11 cellular contexts compared by ENCODE assay signal in the genomic region with DNA sequence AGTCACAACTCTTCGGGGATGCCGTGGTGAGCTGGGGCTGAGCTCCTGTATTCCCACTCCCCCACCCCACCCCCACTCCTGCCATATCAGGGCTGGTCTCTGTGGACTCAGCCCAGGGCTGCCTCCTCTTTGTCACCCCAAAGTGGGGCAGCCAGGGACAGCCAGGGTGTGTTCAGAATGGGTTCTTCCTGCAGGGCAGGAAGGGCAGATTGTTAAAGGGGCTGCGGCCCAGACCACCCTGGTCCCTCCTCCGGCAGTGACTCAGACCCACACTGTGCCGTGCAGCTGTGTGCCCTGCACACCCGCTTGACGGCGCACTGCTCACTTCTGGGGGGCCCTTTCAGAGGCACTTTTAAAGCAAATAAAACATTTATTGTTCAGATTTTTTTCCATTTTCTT. TPM values are rescaled to one million over a fixed set of nuclear protein-coding genes. Genes with fewer than 3 reads are reported as not detected.
DNase-seq lines count a peak whose midpoint lies in the region; ATAC-seq and TF ChIP-seq lines count a peak whose summit lies in the region.
"Had no signal": no experiment of that assay in that cellular context is flagged by ENCODE, and none has a peak within 500 bp of the region (broad histone marks: within the 10 kb centered on the region; RNA-seq: fewer than 3 reads in every experiment).

No MANE protein-coding gene starts in this region.

- H3K27me3 Mint-ChIP-seq in HFFc6 (ENCODE audit: insufficient read depth) (peaks cover 19% of the 10 kb centered on the region), activated B cell treated with CpG ODN at 0.5 μM for 24 hours (no peaks in the 10 kb centered on the region), endothelial cell (ENCODE audit: unreplicated experiment) (peaks cover 45% of the 10 kb centered on the region), neural progenitor cell (ENCODE audit: insufficient read depth, low read depth) (peaks cover 23% of the 10 kb centered on the region)
- H3K27me3 Mint-ChIP-seq: CD4-positive, CD25-positive, alpha-beta regulatory T cell had no signal

- intact Hi-C loops in activated B cell treated with CpG ODN at 0.5 μM for 24 hours (cut with micrococcal nuclease): no loop called here

- H3F3A ChIP-seq in neural progenitor cell (ENCODE audit: low read depth): no peaks in the 10 kb centered on the region

- CTCF ChIA-PET in activated B cell treated with CpG ODN at 0.5 μM for 24 hours (lab: Charles Lee): interaction anchor here (0.8 to 11.4 kb wide), 6 partner anchors 15 to 56 kb away, joined by 3 to 127 read pairs (median 5); no protein-coding TSS in a partner anchor

- no peaks in the 10 kb centered on the region for H3K36me3 ChIP-seq in neural progenitor cell

- H3K79me2 ChIP-seq in neural progenitor cell (ENCODE audit: low read depth): no peaks in the 10 kb centered on the region

- H3K9me3 Mint-ChIP-seq in HFFc6 (no peaks in the 10 kb centered on the region), activated B cell treated with CpG ODN at 0.5 μM for 24 hours (no peaks in the 10 kb centered on the region), endothelial cell (ENCODE audit: unreplicated experiment) (no peaks in the 10 kb centered on the region), neural progenitor cell (no peaks in the 10 kb centered on the region)

- peaks cover 15% of the 10 kb centered on the region for H3K4me1 ChIP-seq in neural progenitor cell

- H3K4me3 ChIP-seq in neural progenitor cell: no peak overlapping the region

- H3K4me1 Mint-ChIP-seq in HFFc6 (ENCODE audit: low read depth) (peaks cover 17% of the 10 kb centered on the region), activated B cell treated with CpG ODN at 0.5 μM for 24 hours (peaks cover 7% of the 10 kb centered on the region), endothelial cell (ENCODE audit: unreplicated experiment) (peaks cover 30% of the 10 kb centered on the region), neural progenitor cell (peaks cover 14% of the 10 kb centered on the region)

- peaks cover 13% of the 10 kb centered on the region for H4K20me1 ChIP-seq in neural progenitor cell (ENCODE audit: low read depth)

- POLR2A ChIA-PET in activated B cell treated with CpG ODN at 0.5 μM for 24 hours (lab: Charles Lee): interaction anchor here (0.9 to 1.4 kb wide), 5 partner anchors 12 to 51 kb away, joined by 3 to 7 read pairs (median 4); no protein-coding TSS in a partner anchor

- H3K36me3 Mint-ChIP-seq in HFFc6 (ENCODE audit: low read depth) (peaks cover 9% of the 10 kb centered on the region), activated B cell treated with CpG ODN at 0.5 μM for 24 hours (ENCODE audit: low read depth) (peaks cover 50% of the 10 kb centered on the region), endothelial cell (ENCODE audit: low read depth, unreplicated experiment) (peaks cover 45% of the 10 kb centered on the region), neural progenitor cell (peaks cover 8% of the 10 kb centered on the region)

- TF ChIP-seq CTCF in HFFc6 (IDR thresholded peaks at IDR 0.05): no peak
- no peak for TF ChIP-seq CTCF in activated B cell treated with CpG ODN at 0.5 μM for 24 hours (IDR thresholded peaks at IDR 0.05)
- TF ChIP-seq CTCF in endothelial cell (IDR thresholded peaks at IDR 0.05; ENCODE audit: unreplicated experiment): no peak
- no peak for TF ChIP-seq CTCF in neural progenitor cell (IDR thresholded peaks at IDR 0.05)

- DNase-seq in HFFc6 (no peak), activated B cell treated with CpG ODN at 0.5 μM for 24 hours (no peak), endothelial cell (ENCODE audit: low spot score) (no peak), neural progenitor cell (ENCODE audit: low spot score) (no peak), left lobe of liver (ENCODE audit: low spot score) (no peak), HuH-7.5 (ENCODE audit: low spot score) (no peak)
- DNase-seq: CD4-positive, CD25-positive, alpha-beta regulatory T cell; Kasumi-1 had no signal

- H3K27me3 ChIP-seq in neural progenitor cell: peaks cover 6% of the 10 kb centered on the region

- H3K27ac Mint-ChIP-seq in HFFc6: peak overlapping the region; percentile 69; the same call in 1 of the 2 replicates
- peak overlapping the region; percentile 27 for H3K27ac Mint-ChIP-seq in activated B cell treated with CpG ODN at 0.5 μM for 24 hours
- H3K27ac Mint-ChIP-seq in endothelial cell (ENCODE audit: unreplicated experiment): peak overlapping the region; percentile 92
- H3K27ac Mint-ChIP-seq in neural progenitor cell: no peak overlapping the region

- ATAC-seq in activated B cell treated with CpG ODN at 0.5 μM for 24 hours (ENCODE audit: low read depth) (no peak), left lobe of liver (no peak), HG03432 (IDR thresholded peaks at IDR 0.05; ENCODE audit: unreplicated experiment) (no peak), GM21528 (IDR thresholded peaks at IDR 0.05; ENCODE audit: low FRiP score, unreplicated experiment) (no peak)

- H2AFZ ChIP-seq in neural progenitor cell (replicated peaks): no peak overlapping the region

- H3K9me3 ChIP-seq in neural progenitor cell (ENCODE audit: low read depth): no peaks in the 10 kb centered on the region

- no peak overlapping the region for H3K27ac ChIP-seq in neural progenitor cell

- no peak overlapping the region for H3K4me2 ChIP-seq in neural progenitor cell

- H3K4me3 Mint-ChIP-seq in HFFc6 (no peak overlapping the region), activated B cell treated with CpG ODN at 0.5 μM for 24 hours (no peak overlapping the region), endothelial cell (ENCODE audit: unreplicated experiment) (peak overlapping the region; percentile 86), neural progenitor cell (peak overlapping the region; percentile 11)
- H3K4me3 Mint-ChIP-seq: CD4-positive, CD25-positive, alpha-beta regulatory T cell had no signal

- H3K9ac ChIP-seq in neural progenitor cell: no peak overlapping the region

RNA-seq across cellular contexts. Expression of a gene that starts 9.3 kb away (rescaled TPM):
- 10 to 100 TPM; 18.8 to 24.5 (median 21.0) TPM for total RNA-seq in HFFc6 (2021; fragmentation: NEBNext Ultra II Directional; extraction: Animal tissue kit (Norgen Biotek cat#: 25700))
- total RNA-seq in activated B cell treated with CpG ODN at 0.5 μM for 24 hours (12.7 and 12.8 TPM in 2 replicates), endothelial cell (ENCODE audit: unreplicated experiment) (65.5 TPM), neural progenitor cell (ENCODE audit: low replicate concordance) (8.3 and 16.7 TPM in 2 replicates), left lobe of liver (14.1 TPM)

RNA-seq across cellular contexts. Expression of a gene that starts 23.7 kb away (rescaled TPM):
- 1 to 10 TPM; 2.0 to 4.1 (median 3.1) TPM for total RNA-seq in HFFc6 (2021; fragmentation: NEBNext Ultra II Directional; extraction: Animal tissue kit (Norgen Biotek cat#: 25700))
- total RNA-seq in activated B cell treated with CpG ODN at 0.5 μM for 24 hours (2.7 and 5.0 TPM in 2 replicates), endothelial cell (ENCODE audit: unreplicated experiment) (81.5 TPM), neural progenitor cell (ENCODE audit: low replicate concordance) (0.58 and 1.2 TPM in 2 replicates), left lobe of liver (2.1 TPM)

RNA-seq across cellular contexts. Expression of a gene that starts 37.3 kb away (rescaled TPM):
- total RNA-seq in HFFc6 (2021; fragmentation: NEBNext Ultra II Directional; extraction: Animal tissue kit (Norgen Biotek cat#: 25700)): 100 to 1,000 TPM; 104 to 120 (median 108) TPM
- total RNA-seq in activated B cell treated with CpG ODN at 0.5 μM for 24 hours (103 and 126 TPM in 2 replicates), endothelial cell (ENCODE audit: unreplicated experiment) (387 TPM), neural progenitor cell (ENCODE audit: low replicate concordance) (7.2 and 14.2 TPM in 2 replicates), left lobe of liver (8.1 TPM)

RNA-seq across cellular contexts. Expression of a gene that starts 57.1 kb away (rescaled TPM):
- total RNA-seq in HFFc6 (2021; fragmentation: NEBNext Ultra II Directional; extraction: Animal tissue kit (Norgen Biotek cat#: 25700)): under 1 TPM in 1 of 6 experiments, not detected in 5; 0.11 TPM
- total RNA-seq in activated B cell treated with CpG ODN at 0.5 μM for 24 hours (0.24 and 0.37 TPM in 2 replicates), endothelial cell (ENCODE audit: unreplicated experiment) (1.6 TPM), neural progenitor cell (ENCODE audit: low replicate concordance) (not detected in 2 replicates), left lobe of liver (not detected)
- total RNA-seq: CD4-positive, CD25-positive, alpha-beta regulatory T cell; T-helper 2 cell treated with Interferon-gamma antibody and Interleukin-4, amounts not matched to agents 100 ng/mL and 5 ng/mL, for 36 hours had no signal

Comparison
In these comparisons a context has a peak if more than half of its experiments do, and no peak if none do; other contexts are left out.
1. H3K4me3 Mint-ChIP-seq: peak in endothelial cell (single experiment) and neural progenitor cell (single experiment); none in HFFc6 (single experiment) and activated B cell treated with CpG ODN at 0.5 μM for 24 hours (single experiment).
2. RNA of a gene that starts 23.7 kb away (total RNA-seq): 81.5 TPM in endothelial cell (single experiment); 2.7 to 5.0 TPM in activated B cell treated with CpG ODN at 0.5 μM for 24 hours, 2.0 to 4.1 TPM in HFFc6, 2.1 TPM in left lobe of liver (single experiment) and 0.58 to 1.2 TPM in neural progenitor cell; every median in the first group is over 10 times any median in the second.